1 cellular context compared by ENCODE assay signal in genomic region chr17:57784226-57784895, GRCh38.
TF ChIP-seq lines count a peak whose summit lies in the region.

No MANE protein-coding gene starts in this region.

TF ChIP-seq in HEK293, 187 proteins besides CTCF, POLR2A, EP300 and RAD21 (continued from another document):
- TF ChIP-seq ZBTB11 (tag by site-specific recombination; conservative IDR thresholded peaks at IDR 0.05; ENCODE audit: low read depth) (0 out of 2 replicates have a peak, but pooled peaks have one; percentile 41), ZNF776 (tag by site-specific recombination; IDR thresholded peaks at IDR 0.05; ENCODE audit: borderline replicate concordance) (no peak), REST (tag by site-specific recombination; IDR thresholded peaks at IDR 0.05) (0 out of 2 replicates have a peak, but pooled peaks have one; percentile 15), PRDM4 (tag by site-specific recombination; IDR thresholded peaks at IDR 0.05) (no peak), PATZ1 (tag by site-specific recombination; IDR thresholded peaks at IDR 0.05) (no peak)
